In genomic region chr1:107802654-107803053, GRCh38 we compare ENCODE assay signal across 20 cellular contexts.
DNase-seq lines count a peak whose midpoint lies in the region; ATAC-seq and TF ChIP-seq lines count a peak whose summit lies in the region.
"Had no signal": no experiment of that assay in that cellular context is flagged by ENCODE, and none has a peak within 500 bp of the region (broad histone marks: within the 10 kb centered on the region; RNA-seq: fewer than 3 reads in every experiment).

No MANE protein-coding gene starts in this region.

- H3K4me2 ChIP-seq in DOHH2 (ENCODE audit: low read length) (peak overlapping the region; percentile 71; the same call in 1 of the 2 replicates), Karpas-422 (ENCODE audit: low read depth, low read length, poor library complexity, severe bottlenecking) (no peak overlapping the region)
- H3K4me2 ChIP-seq: SK-N-SH had no signal

- H3K27ac ChIP-seq in DOHH2 (ENCODE audit: low read depth, low read length) (no peak overlapping the region), Karpas-422 (ENCODE audit: low read length) (no peak overlapping the region)
- H3K27ac ChIP-seq: GM23248 had no signal

- H2AFZ ChIP-seq in Karpas-422 (ENCODE audit: low read length): no peak overlapping the region
- H2AFZ ChIP-seq: GM23248 had no signal

- H3K9me3 ChIP-seq in DOHH2 (ENCODE audit: control insufficient read depth, insufficient read depth, low read length) (peaks cover 13% of the 10 kb centered on the region; the same call in 1 of the 2 replicates), Karpas-422 (ENCODE audit: low read length) (no peaks in the 10 kb centered on the region)
- H3K9me3 ChIP-seq: BE2C, SK-N-SH had no signal

- no peaks in the 10 kb centered on the region for H3K9me3 Mint-ChIP-seq in activated T-helper 17 cell treated with anti-CD3 and anti-CD28 coated beads, Interleukin-2, amount 50 U/mL, for 72 hours
- H3K9me3 Mint-ChIP-seq in nephron progenitor cell: peaks cover 10% of the 10 kb centered on the region
- H3K9me3 Mint-ChIP-seq in HFFc6: no peaks in the 10 kb centered on the region

- no peak overlapping the region for H3K4me3 Mint-ChIP-seq in activated T-helper 17 cell treated with anti-CD3 and anti-CD28 coated beads, Interleukin-2, amount 50 U/mL, for 72 hours
- no peak overlapping the region for H3K4me3 Mint-ChIP-seq in nephron progenitor cell
- no peak overlapping the region for H3K4me3 Mint-ChIP-seq in HFFc6

- H3K27ac Mint-ChIP-seq in activated T-helper 17 cell treated with anti-CD3 and anti-CD28 coated beads, Interleukin-2, amount 50 U/mL, for 72 hours: peak overlapping the region; percentile 5
- H3K27ac Mint-ChIP-seq in nephron progenitor cell (peak overlapping the region; percentile 16), HFFc6 (no peak overlapping the region)

- H3K4me3 ChIP-seq in DOHH2 (ENCODE audit: low read length) (no peak overlapping the region), Karpas-422 (ENCODE audit: low read length) (no peak overlapping the region)
- H3K4me3 ChIP-seq: GM23248, K562 had no signal

- TF ChIP-seq CTCF in DOHH2 (IDR thresholded peaks at IDR 0.05; ENCODE audit: low read depth, low read length, poor library complexity, severe bottlenecking) (no peak), nephron progenitor cell (IDR thresholded peaks at IDR 0.05) (no peak), HFFc6 (IDR thresholded peaks at IDR 0.05) (no peak)

- H3K36me3 Mint-ChIP-seq in activated T-helper 17 cell treated with anti-CD3 and anti-CD28 coated beads, Interleukin-2, amount 50 U/mL, for 72 hours (ENCODE audit: low read depth): no peaks in the 10 kb centered on the region
- H3K36me3 Mint-ChIP-seq in nephron progenitor cell (ENCODE audit: low read depth) (no peaks in the 10 kb centered on the region), HFFc6 (ENCODE audit: low read depth) (no peaks in the 10 kb centered on the region)

- H3K36me3 ChIP-seq in DOHH2 (ENCODE audit: control insufficient read depth, low read length) (no peaks in the 10 kb centered on the region), Karpas-422 (ENCODE audit: insufficient read depth, low read length) (no peaks in the 10 kb centered on the region)
- H3K36me3 ChIP-seq: BE2C had no signal

- H3K4me1 ChIP-seq in DOHH2 (ENCODE audit: control insufficient read depth, low read length): peaks cover 73% of the 10 kb centered on the region
- H3K4me1 ChIP-seq in Karpas-422 (ENCODE audit: low read length): peaks cover 16% of the 10 kb centered on the region
- H3K4me1 ChIP-seq: BE2C had no signal

- H4K20me1 ChIP-seq in DOHH2 (ENCODE audit: control insufficient read depth, insufficient read depth, low read depth, low read length) (no peaks in the 10 kb centered on the region), Karpas-422 (ENCODE audit: insufficient read depth, low read depth, low read length) (no peaks in the 10 kb centered on the region)

- H3K79me2 ChIP-seq in DOHH2 (ENCODE audit: control insufficient read depth, low read length) (no peaks in the 10 kb centered on the region), Karpas-422 (ENCODE audit: low read length) (no peaks in the 10 kb centered on the region)

- DNase-seq in MV-4-11 (lab: John Stamatoyannopoulos, UW) (peak; percentile 56), nephron progenitor cell (no peak), Karpas-422 (no peak), HFFc6 (no peak)
- DNase-seq in activated CD4-positive, alpha-beta T cell treated with anti-CD3 and anti-CD28 coated beads for 4 hours: no peak
- DNase-seq: BE2C, DMS 273 treated with DMSO at 0.1 percent for 48 hours, GM23248, HCEC 1CT, NCI-H1436, NCI-H2029 treated with DMSO at 0.1 percent for 48 hours, NCI-H2171 treated with DMSO at 0.1 percent for 48 hours, NCI-H774, Right ventricle myocardium superior, SK-N-SH, T-helper 1 cell had no signal

- H3K9me2 ChIP-seq in DOHH2 (replicated peaks; ENCODE audit: control insufficient read depth, low read length): no peaks in the 10 kb centered on the region
- no peaks in the 10 kb centered on the region for H3K9me2 ChIP-seq in Karpas-422 (replicated peaks; ENCODE audit: insufficient read depth, low read length)
- H3K9me2 ChIP-seq: SK-N-SH had no signal

- H3K27me3 Mint-ChIP-seq in activated T-helper 17 cell treated with anti-CD3 and anti-CD28 coated beads, Interleukin-2, amount 50 U/mL, for 72 hours: no peaks in the 10 kb centered on the region
- H3K27me3 Mint-ChIP-seq in nephron progenitor cell (ENCODE audit: low read depth, poor library complexity): no peaks in the 10 kb centered on the region
- no peaks in the 10 kb centered on the region; the same call in 1 of the 2 replicates for H3K27me3 Mint-ChIP-seq in HFFc6 (ENCODE audit: insufficient read depth)

- peaks cover 7% of the 10 kb centered on the region; the same call in 1 of the 2 replicates for H3F3A ChIP-seq in DOHH2 (ENCODE audit: control insufficient read depth, insufficient read depth)

- peaks cover 28% of the 10 kb centered on the region for H3K4me1 Mint-ChIP-seq in activated T-helper 17 cell treated with anti-CD3 and anti-CD28 coated beads, Interleukin-2, amount 50 U/mL, for 72 hours
- H3K4me1 Mint-ChIP-seq in nephron progenitor cell (no peaks in the 10 kb centered on the region), HFFc6 (ENCODE audit: low read depth) (no peaks in the 10 kb centered on the region)

- no peak overlapping the region for H3K9ac ChIP-seq in Karpas-422 (ENCODE audit: low read length)
- H3K9ac ChIP-seq: GM23248, SK-N-SH had no signal

- no peak for ATAC-seq in activated T-helper 17 cell treated with anti-CD3 and anti-CD28 coated beads, Interleukin-2, amount 50 U/mL, for 72 hours (replicated peaks)
- ATAC-seq in HG03565 (IDR thresholded peaks at IDR 0.05; ENCODE audit: unreplicated experiment): no peak
- ATAC-seq: K562 had no signal

- H3K27me3 ChIP-seq in DOHH2 (ENCODE audit: control insufficient read depth, low read length) (no peaks in the 10 kb centered on the region), Karpas-422 (ENCODE audit: low read length) (no peaks in the 10 kb centered on the region)
